Comparison of ENCODE assay signal across 16 cellular contexts in the genomic region with DNA sequence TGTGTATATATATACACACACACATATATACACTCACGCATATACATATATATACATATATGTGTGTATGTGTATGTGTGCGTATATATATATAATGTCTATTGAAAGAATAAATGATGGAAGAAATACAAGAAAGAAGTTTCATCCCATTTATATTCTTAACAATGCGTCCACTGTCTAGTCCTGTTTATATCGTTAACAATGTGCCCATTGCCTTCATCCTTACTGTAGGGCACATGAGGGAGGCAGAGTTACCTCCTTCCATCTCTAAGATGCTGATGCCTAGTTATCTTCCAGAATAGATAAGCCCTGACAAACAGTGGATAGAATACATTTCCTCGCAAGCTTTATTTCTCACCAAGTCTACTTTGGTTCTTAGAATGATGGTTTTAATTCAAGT.
DNase-seq lines count a peak whose midpoint lies in the region; ATAC-seq lines count a peak whose summit lies in the region.
"Had no signal": no experiment of that assay in that cellular context is flagged by ENCODE, and none has a peak within 500 bp of the region (broad histone marks: within the 10 kb centered on the region; RNA-seq: fewer than 3 reads in every experiment).

No MANE protein-coding gene starts in this region.

- H3K27ac ChIP-seq in angular gyrus (ENCODE audit: low read depth, low read length) (peak overlapping the region; percentile 51), substantia nigra (ENCODE audit: low read depth, low read length, poor library complexity, severe bottlenecking) (peak overlapping the region; percentile 28)
- H3K27ac ChIP-seq: BLaER1, C4-2B, GM23248 had no signal

- no peak for ATAC-seq in HG03520 (IDR thresholded peaks at IDR 0.05; ENCODE audit: unreplicated experiment)
- ATAC-seq: CD8-positive, alpha-beta T cell had no signal

- DNase-seq in inferior parietal cortex (ENCODE audit: extremely low spot score) (peak; percentile 34), substantia nigra (lab: John Stamatoyannopoulos, UW) (no peak), NCI-H128 (lab: John Stamatoyannopoulos, UW; ENCODE audit: unreplicated experiment) (no peak)
- no peak for DNase-seq in central memory CD4-positive, alpha-beta T cell
- DNase-seq: Caco-2; CD4-positive, CD25-positive, alpha-beta regulatory T cell; CD8-positive, alpha-beta T cell; DMS153; DND-41; GM23248; H7; HCEC 1CT had no signal
